Comparison of ENCODE assay signal across 1 cellular context in the genomic region with DNA sequence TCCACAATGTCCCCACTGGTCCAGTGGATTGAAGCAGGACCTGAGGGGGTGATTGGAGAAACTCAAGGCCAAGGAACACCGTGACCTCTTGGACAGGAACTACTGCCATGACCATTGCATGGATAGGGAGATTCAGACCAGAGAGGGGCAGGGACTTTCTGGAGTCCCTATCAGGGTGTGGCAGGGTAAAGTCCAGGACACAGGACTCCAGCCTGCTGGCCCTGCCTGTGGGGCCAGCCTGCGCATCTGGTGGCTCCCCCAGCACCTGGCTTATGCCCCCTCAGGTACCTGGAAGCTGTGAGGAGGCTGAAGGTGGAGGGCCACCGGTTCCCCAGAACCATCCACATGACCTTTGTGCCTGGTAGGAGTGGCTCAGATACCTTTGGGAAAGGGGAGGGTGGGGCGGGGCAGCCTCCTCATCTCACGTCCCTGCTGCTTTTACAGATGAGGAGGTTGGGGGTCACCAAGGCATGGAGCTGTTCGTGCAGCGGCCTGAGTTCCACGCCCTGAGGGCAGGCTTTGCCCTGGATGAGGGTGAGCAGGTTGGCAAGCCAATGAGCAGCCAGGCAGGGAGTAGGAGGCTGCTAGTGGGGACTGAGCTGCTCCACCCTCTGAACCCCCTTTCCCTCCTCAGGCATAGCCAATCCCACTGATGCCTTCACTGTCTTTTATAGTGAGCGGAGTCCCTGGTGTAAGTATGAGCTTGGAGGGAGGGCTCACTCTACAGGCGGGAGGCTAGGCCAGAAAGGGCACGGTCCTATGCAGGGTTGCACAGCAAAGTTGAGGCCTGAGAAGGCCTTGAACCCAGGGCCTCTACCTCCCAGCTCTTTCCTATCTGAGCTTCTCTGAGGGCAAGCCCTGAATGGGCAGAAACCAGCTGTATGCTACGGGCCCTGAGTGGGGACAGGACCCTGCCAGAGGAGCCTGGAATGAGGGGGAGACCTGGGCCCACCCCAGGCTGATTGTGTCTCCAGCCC.
TF ChIP-seq lines count a peak whose summit lies in the region.

No MANE protein-coding gene starts in this region.

TF ChIP-seq in K562, 482 proteins besides CTCF, POLR2A, EP300 and RAD21:
- TF ChIP-seq NRF1 (conservative IDR thresholded peaks at IDR 0.05 in 1 of 2, IDR thresholded peaks at IDR 0.05 in 1 of 2) (peak in 1 of 2 experiments; percentile 36; a peak in 3 of 4 replicates), ZFP36 (IDR thresholded peaks at IDR 0.05; ENCODE audit: low read depth, low read length, partially characterized antibody) (peak; percentile 13), ATF1 (CRISPR knock-in tag; IDR thresholded peaks at IDR 0.05) (no peak), ATF1 (tag; IDR thresholded peaks at IDR 0.05) (no peak), POLR2G (IDR thresholded peaks at IDR 0.05; ENCODE audit: low read depth, low read length) (0 out of 2 replicates have a peak, but pooled peaks have one; percentile 24)
- TF ChIP-seq, protein P1, sequence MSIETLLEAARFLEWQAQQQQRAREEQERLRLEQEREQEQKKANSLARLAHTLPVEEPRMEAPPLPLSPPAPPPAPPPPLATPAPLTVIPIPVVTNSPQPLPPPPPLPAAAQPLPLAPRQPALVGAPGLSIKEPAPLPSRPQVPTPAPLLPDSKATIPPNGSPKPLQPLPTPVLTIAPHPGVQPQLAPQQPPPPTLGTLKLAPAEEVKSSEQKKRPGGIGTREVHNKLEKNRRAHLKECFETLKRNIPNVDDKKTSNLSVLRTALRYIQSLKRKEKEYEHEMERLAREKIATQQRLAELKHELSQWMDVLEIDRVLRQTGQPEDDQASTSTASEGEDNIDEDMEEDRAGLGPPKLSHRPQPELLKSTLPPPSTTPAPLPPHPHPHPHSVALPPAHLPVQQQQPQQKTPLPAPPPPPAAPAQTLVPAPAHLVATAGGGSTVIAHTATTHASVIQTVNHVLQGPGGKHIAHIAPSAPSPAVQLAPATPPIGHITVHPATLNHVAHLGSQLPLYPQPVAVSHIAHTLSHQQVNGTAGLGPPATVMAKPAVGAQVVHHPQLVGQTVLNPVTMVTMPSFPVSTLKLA (conservative IDR thresholded peaks at IDR 0.05): no peak
